6 cellular contexts compared by ENCODE assay signal in the genomic region with DNA sequence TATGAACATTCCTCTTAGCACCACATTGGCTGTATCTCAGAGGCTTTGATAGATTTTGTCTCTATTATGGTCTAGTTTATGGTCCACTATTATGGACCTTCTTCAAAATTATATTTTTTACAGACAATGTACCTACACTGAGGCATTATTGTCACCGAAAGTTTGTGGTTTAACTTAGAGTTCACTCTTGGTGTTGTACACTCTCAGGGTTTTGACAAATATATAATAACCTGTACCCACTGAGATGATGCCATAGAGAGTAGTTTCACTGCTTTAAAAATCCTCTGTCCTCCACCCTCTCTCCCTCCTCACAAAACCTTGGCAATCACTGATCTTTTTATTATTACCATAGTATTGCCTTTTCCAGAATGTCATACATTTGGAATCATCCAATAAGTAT.
"Had no signal": no experiment of that assay in that cellular context is flagged by ENCODE, and none has a peak within 500 bp of the region (broad histone marks: within the 10 kb centered on the region; RNA-seq: fewer than 3 reads in every experiment).

No MANE protein-coding gene starts in this region.

- H3K4me3 ChIP-seq: K562 had no signal

- H3K27ac Mint-ChIP-seq: IgD-negative memory B cell had no signal

- H3K36me3 Mint-ChIP-seq: IgD-negative memory B cell had no signal

- H3K4me1 Mint-ChIP-seq: IgD-negative memory B cell had no signal

- ATAC-seq: HepG2, K562 had no signal

- DNase-seq: IMR-90, KBM-7 had no signal

- H3K27me3 Mint-ChIP-seq: IgD-negative memory B cell had no signal

- H3K27ac ChIP-seq: HL-60 had no signal

- H3K4me3 Mint-ChIP-seq: IgD-negative memory B cell had no signal
